ENCODE assay signal across 8 cellular contexts in the genomic region with DNA sequence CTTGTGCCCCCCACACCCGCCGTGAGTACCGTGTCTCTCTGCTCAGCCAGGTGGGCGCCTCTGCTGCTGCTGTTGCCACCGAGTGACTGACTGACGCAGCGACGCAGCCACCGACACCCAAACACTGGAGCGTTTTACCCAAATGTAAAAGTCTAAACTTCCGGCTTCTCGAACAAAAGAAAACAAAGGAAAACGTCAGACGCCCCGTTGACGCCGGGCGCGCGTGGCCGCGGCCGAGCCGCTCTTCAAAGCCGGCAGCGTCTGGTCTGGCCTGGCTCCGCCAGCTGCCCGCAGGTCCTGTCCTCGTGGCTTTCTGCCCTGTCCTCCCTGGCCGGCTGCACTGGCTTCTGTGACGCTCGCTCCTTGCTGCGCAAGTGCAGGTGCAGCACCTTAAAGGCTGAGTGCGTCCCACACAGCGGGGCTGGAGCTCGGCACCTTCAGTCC. TPM values are rescaled to one million over a fixed set of nuclear protein-coding genes. Genes with fewer than 3 reads are reported as not detected.
DNase-seq lines count a peak whose midpoint lies in the region; ATAC-seq and TF ChIP-seq lines count a peak whose summit lies in the region.

No MANE protein-coding gene starts in this region.

- H3K4me3 Mint-ChIP-seq in activated T-cell treated with anti-CD3 and anti-CD28 coated beads, Interleukin-2, amount 50 U/mL, for 4 hours, result peak overlapping the region; percentile 96
- peak overlapping the region; percentile 92 for H3K4me3 Mint-ChIP-seq in neural crest cell

- H3K4me1 ChIP-seq in stomach, result peaks cover 15 to 23% (median 20%) of the 10 kb centered on the region in 4 donors

- DNase-seq in NCI-H1436 (lab: John Stamatoyannopoulos, UW) (peak; percentile 21), NCI-H1436 treated with DMSO at 0.1 percent for 48 hours (lab: John Stamatoyannopoulos, UW) (no peak), NCI-H748 treated with DMSO at 0.1 percent for 48 hours (lab: John Stamatoyannopoulos, UW) (peak; percentile 73), fibroblast of pulmonary artery (ENCODE audit: low read depth) (peak; percentile 44), neural crest cell (ENCODE audit: low read depth, low spot score) (peak; percentile 28), stomach (peak; percentile 85)
- DNase-seq in activated T-cell treated with anti-CD3 and anti-CD28 coated beads, Interleukin-2, amount 50 U/mL, for 4 hours, result peak; percentile 60

- no peaks in the 10 kb centered on the region for H3K9me3 Mint-ChIP-seq in activated T-cell treated with anti-CD3 and anti-CD28 coated beads, Interleukin-2, amount 50 U/mL, for 4 hours
- H3K9me3 Mint-ChIP-seq in neural crest cell, result peaks cover 8% of the 10 kb centered on the region

- peaks cover 0 to 65% (median 5%) of the 10 kb centered on the region in 3 donors for H3K27me3 ChIP-seq in stomach

- no peaks in the 10 kb centered on the region for H3K27me3 Mint-ChIP-seq in activated T-cell treated with anti-CD3 and anti-CD28 coated beads, Interleukin-2, amount 50 U/mL, for 4 hours (ENCODE audit: low read depth)
- peaks cover 79% of the 10 kb centered on the region for H3K27me3 Mint-ChIP-seq in neural crest cell (ENCODE audit: low read depth)

- H3K4me3 ChIP-seq in fibroblast of pulmonary artery (replicated peaks; ENCODE audit: low read depth, low read length), result peak overlapping the region; percentile 59
- peak overlapping the region; percentile 53 to 73 (median 64) for H3K4me3 ChIP-seq in stomach

- H3K4me1 Mint-ChIP-seq in activated T-cell treated with anti-CD3 and anti-CD28 coated beads, Interleukin-2, amount 50 U/mL, for 4 hours (ENCODE audit: low read depth), result peaks cover 22% of the 10 kb centered on the region
- peaks cover 17% of the 10 kb centered on the region for H3K4me1 Mint-ChIP-seq in neural crest cell

- no peak for TF ChIP-seq POLR2A in stomach (IDR thresholded peaks at IDR 0.05)

- no peak for TF ChIP-seq CTCF in fibroblast of pulmonary artery (IDR thresholded peaks at IDR 0.05; ENCODE audit: low read length, missing control alignments)
- TF ChIP-seq CTCF in neural crest cell (conservative IDR thresholded peaks at IDR 0.05), result no peak
- TF ChIP-seq CTCF in stomach (IDR thresholded peaks at IDR 0.05), result no peak

- H3K9me3 ChIP-seq in stomach, result no peaks in the 10 kb centered on the region

- H3K27ac ChIP-seq in stomach, result peak overlapping the region; percentile 77 to 96 (median 90)

- WGBS in stomach, 5 donors, result 0 to 1% (median 0%) methylated on average over 26 to 36 of the region's 36 CpGs

- TF ChIP-seq EP300 in stomach (IDR thresholded peaks at IDR 0.05), result no peak

- peak overlapping the region; percentile 94 for H3K27ac Mint-ChIP-seq in neural crest cell (ENCODE audit: unreplicated experiment)

- no peaks in the 10 kb centered on the region for H3K36me3 ChIP-seq in stomach

- H3K36me3 Mint-ChIP-seq in activated T-cell treated with anti-CD3 and anti-CD28 coated beads, Interleukin-2, amount 50 U/mL, for 4 hours (ENCODE audit: insufficient read depth), result no peaks in the 10 kb centered on the region
- no peaks in the 10 kb centered on the region for H3K36me3 Mint-ChIP-seq in neural crest cell (ENCODE audit: low read depth)

- ATAC-seq in HG02973 (IDR thresholded peaks at IDR 0.05; ENCODE audit: unreplicated experiment), result peak; percentile 33
- ATAC-seq in activated T-cell treated with anti-CD3 and anti-CD28 coated beads, Interleukin-2, amount 50 U/mL, for 4 hours, result peak; percentile 82 to 83

- intact Hi-C loops in stomach (cut with DNase I; ENCODE audit: low total_unique reads), result no loop called here

RNA-seq across cellular contexts. Expression of gene CLPTM1L, which starts 41.4 kb away (rescaled TPM):
- 100 to 1,000 TPM; 143 to 150 (median 145) TPM for total RNA-seq in activated T-cell treated with anti-CD3 and anti-CD28 coated beads, Interleukin-2, amount 50 U/mL, for 4 hours
- total RNA-seq in neural crest cell, result 95.1 and 103 TPM in 2 replicates
- total RNA-seq in stomach, result 100 to 1,000 TPM in 4 of 5 donors, 10 to 100 TPM in 1; 90.6 to 202 (median 183) TPM
- 10 to 100 TPM; 60.8 to 72.3 (median 61.9) TPM for polyA plus RNA-seq in stomach

RNA-seq across cellular contexts. Expression of gene SLC6A3, which starts 58.9 kb away (rescaled TPM):
- not detected for total RNA-seq in activated T-cell treated with anti-CD3 and anti-CD28 coated beads, Interleukin-2, amount 50 U/mL, for 4 hours
- total RNA-seq in neural crest cell (0.16 and 0.27 TPM in 2 replicates), stomach (not detected)
- under 1 TPM in 1 of 3 donors, not detected in 2; 0.05 TPM for polyA plus RNA-seq in stomach
